28 cellular contexts compared by ENCODE assay signal in genomic region chr7:13188236-13188635, GRCh38.
"Had no signal": no experiment of that assay in that cellular context is flagged by ENCODE, and none has a peak within 500 bp of the region (broad histone marks: within the 10 kb centered on the region; RNA-seq: fewer than 3 reads in every experiment).

No MANE protein-coding gene starts in this region.

- H3K4me2 ChIP-seq: KMS-11 had no signal

- H3K9me3 Mint-ChIP-seq: activated naive CD4-positive, alpha-beta T cell treated with anti-CD3 and anti-CD28 coated beads, Interleukin-2, amount 50 U/mL, for 72 hours; activated naive CD8-positive, alpha-beta T cell treated with anti-CD3 and anti-CD28 coated beads, Interleukin-2, amount 50 U/mL, for 24 hours; activated T-cell treated with anti-CD3 and anti-CD28 coated beads, Interleukin-2, amount 50 U/mL, for 24 hours; activated T-helper 1 cell treated with anti-CD3 and anti-CD28 coated beads, Interleukin-12 subunit alpha, Interleukin-12 subunit beta, Interleukin-2, Interleukin-4 antibody, amounts not matched to agents 30 ng/mL and 10 ng/mL and 1 ng/mL, durations not matched to agents 14 hours and 24 hours and 36 hours; T-cell; WTC11 had no signal

- H3K4me3 Mint-ChIP-seq: activated CD8-positive, alpha-beta memory T cell treated with anti-CD3 and anti-CD28 coated beads, Interleukin-2, amount 10 ng/mL, durations not matched to agents 7 days and 5 days; activated naive CD8-positive, alpha-beta T cell treated with anti-CD3 and anti-CD28 coated beads, Interleukin-2, amount 50 U/mL, for 24 hours; activated T-cell treated with anti-CD3 and anti-CD28 coated beads, Interleukin-2, amount 50 U/mL, for 24 hours; activated T-helper 1 cell treated with anti-CD3 and anti-CD28 coated beads, Interleukin-12 subunit alpha, Interleukin-12 subunit beta, Interleukin-2, Interleukin-4 antibody, amounts not matched to agents 30 ng/mL and 10 ng/mL and 1 ng/mL, durations not matched to agents 14 hours and 24 hours and 36 hours; T-cell; WTC11 had no signal

- H3K4me1 Mint-ChIP-seq: activated CD8-positive, alpha-beta memory T cell treated with anti-CD3 and anti-CD28 coated beads, Interleukin-2, amount 10 ng/mL, durations not matched to agents 7 days and 5 days; activated naive CD8-positive, alpha-beta T cell treated with anti-CD3 and anti-CD28 coated beads, Interleukin-2, amount 50 U/mL, for 24 hours; T-cell had no signal

- DNase-seq: activated CD4-positive, alpha-beta T cell treated with anti-CD3 and anti-CD28 coated beads for 48 hours; activated CD4-positive, alpha-beta T cell treated with anti-CD3 and anti-CD28 coated beads, Interleukin-2, amount 50 U/mL, for 4 hours; activated CD4-positive, CD25-positive, alpha-beta regulatory T cell treated with anti-CD3 and anti-CD28 coated beads, Interleukin-2, amount 50 U/mL, for 72 hours; activated CD8-positive, alpha-beta memory T cell treated with anti-CD3 and anti-CD28 coated beads, Interleukin-2, amount 10 ng/mL, durations not matched to agents 7 days and 5 days; activated effector memory CD4-positive, alpha-beta T cell treated with anti-CD3 and anti-CD28 coated beads, Interleukin-2, amount 50 U/mL, for 16 hours; activated naive CD4-positive, alpha-beta T cell treated with Interleukin-2 at 50 U/mL for 16 hours; activated naive CD8-positive, alpha-beta T cell treated with anti-CD3 and anti-CD28 coated beads, Interleukin-2, amount 50 U/mL, for 24 hours; activated T-cell treated with anti-CD3 and anti-CD28 coated beads, Interleukin-2, amount 50 U/mL, for 24 hours; amniotic stem cell; body of pancreas; central memory CD4-positive, alpha-beta T cell; NCI-H1092; NCI-H1436 treated with DMSO at 0.1 percent for 48 hours; NCI-H187; NCI-H2081; NCI-H524 treated with DMSO at 0.1 percent for 48 hours; NCI-H82; RPMI8226; T-cell; T-helper 2 cell; T1000 had no signal

- H3K9ac ChIP-seq: KMS-11 had no signal

- H3K27me3 ChIP-seq: ascending aorta, body of pancreas had no signal

- H3K27ac ChIP-seq: ascending aorta, body of pancreas, coronary artery, KMS-11, SK-N-MC had no signal

- H3K9me3 ChIP-seq: ascending aorta, body of pancreas had no signal

- H3K4me3 ChIP-seq: ascending aorta, body of pancreas, coronary artery, SK-N-MC had no signal

- H3K27ac Mint-ChIP-seq: activated CD8-positive, alpha-beta memory T cell treated with anti-CD3 and anti-CD28 coated beads, Interleukin-2, amount 10 ng/mL, durations not matched to agents 7 days and 5 days; activated naive CD8-positive, alpha-beta T cell treated with anti-CD3 and anti-CD28 coated beads, Interleukin-2, amount 50 U/mL, for 24 hours; activated T-cell treated with anti-CD3 and anti-CD28 coated beads, Interleukin-2, amount 50 U/mL, for 24 hours; activated T-helper 1 cell treated with anti-CD3 and anti-CD28 coated beads, Interleukin-12 subunit alpha, Interleukin-12 subunit beta, Interleukin-2, Interleukin-4 antibody, amounts not matched to agents 30 ng/mL and 10 ng/mL and 1 ng/mL, durations not matched to agents 14 hours and 24 hours and 36 hours; T-cell had no signal

- H3K36me3 Mint-ChIP-seq: activated CD8-positive, alpha-beta memory T cell treated with anti-CD3 and anti-CD28 coated beads, Interleukin-2, amount 10 ng/mL, durations not matched to agents 7 days and 5 days; activated naive CD4-positive, alpha-beta T cell treated with anti-CD3 and anti-CD28 coated beads, Interleukin-2, amount 50 U/mL, for 72 hours; T-cell; WTC11 had no signal

- H3K36me3 ChIP-seq: ascending aorta had no signal

- H3K4me1 ChIP-seq: ascending aorta, body of pancreas had no signal
